ENCODE assay signal across 10 cellular contexts in the genomic region with DNA sequence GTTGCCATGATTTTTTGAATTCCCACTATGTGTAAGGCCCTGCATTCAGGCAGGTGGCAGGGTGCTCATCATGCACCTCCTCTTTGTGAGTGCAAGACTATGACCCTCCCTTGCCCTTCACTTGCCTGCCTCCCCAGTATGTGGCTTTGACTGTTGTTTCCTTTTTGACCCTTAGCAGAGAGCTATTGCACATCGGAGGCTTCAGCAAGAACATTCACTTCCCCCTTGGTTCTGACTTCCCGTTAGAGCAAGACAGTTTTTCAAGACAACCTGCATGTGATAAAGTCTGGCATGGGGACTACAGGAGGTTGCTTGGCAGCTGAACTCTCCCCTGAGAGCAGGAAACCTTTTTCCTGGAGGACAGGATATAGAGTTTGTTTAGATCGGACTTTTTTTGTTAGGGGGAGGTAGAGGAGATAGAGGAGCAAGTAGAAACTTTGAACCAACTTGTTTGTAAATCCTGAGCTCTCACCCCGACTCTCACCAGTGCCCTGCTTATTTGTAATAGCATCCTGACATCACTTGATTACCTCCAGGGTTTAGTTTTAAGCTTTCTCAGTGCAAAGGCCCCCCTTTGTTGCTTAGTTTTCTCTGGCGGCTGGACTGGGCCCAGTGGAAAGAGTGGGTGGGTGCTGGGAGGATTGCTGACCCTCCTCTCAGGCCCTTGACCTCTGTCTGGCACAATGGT. TPM values are rescaled to one million over a fixed set of nuclear protein-coding genes. Genes with fewer than 3 reads are reported as not detected.
A peak's percentile ranks its signal among the peaks of the same experiment; 100 is the strongest.
DNase-seq lines count a peak whose midpoint lies in the region; ATAC-seq and TF ChIP-seq lines count a peak whose summit lies in the region.
"Had no signal": no experiment of that assay in that cellular context is flagged by ENCODE, and none has a peak within 500 bp of the region (broad histone marks: within the 10 kb centered on the region; RNA-seq: fewer than 3 reads in every experiment).

No MANE protein-coding gene starts in this region.

- H3K9me3 ChIP-seq in cardiac muscle cell (ENCODE audit: low read depth) (no peaks in the 10 kb centered on the region), stomach (no peaks in the 10 kb centered on the region)

- 50 to 71% (median 65%) methylated on average over 5 of the region's 5 CpGs for WGBS in stomach, 5 donors

- H3K4me1 ChIP-seq in cardiac muscle cell (ENCODE audit: low read depth): no peaks in the 10 kb centered on the region
- H3K4me1 ChIP-seq in stomach: peaks cover 0 to 32% (median 6%) of the 10 kb centered on the region in 4 donors

- no peak for TF ChIP-seq POLR2A in stomach (IDR thresholded peaks at IDR 0.05)

- H3K36me3 ChIP-seq in cardiac muscle cell (peaks cover 17% of the 10 kb centered on the region), stomach (peaks cover 11 to 97% (median 92%) of the 10 kb centered on the region in 4 donors)

- peak overlapping the region; percentile 27 for H3K27ac Mint-ChIP-seq in activated CD8-positive, alpha-beta memory T cell treated with anti-CD3 and anti-CD28 coated beads, Interleukin-2, amount 10 ng/mL, durations not matched to agents 7 days and 5 days

- peak overlapping the region; percentile 66 for H3K27ac ChIP-seq in cardiac muscle cell
- peak overlapping the region in 3 of 5 donors; percentile 39 to 61 (median 51) for H3K27ac ChIP-seq in stomach

- H3K4me3 Mint-ChIP-seq in activated CD8-positive, alpha-beta memory T cell treated with anti-CD3 and anti-CD28 coated beads, Interleukin-2, amount 10 ng/mL, durations not matched to agents 7 days and 5 days: no peak overlapping the region

- DNase-seq in activated CD8-positive, alpha-beta memory T cell treated with anti-CD3 and anti-CD28 coated beads, Interleukin-2, amount 10 ng/mL, durations not matched to agents 7 days and 5 days: no peak
- DNase-seq in activated CD8-positive, alpha-beta memory T cell treated with anti-CD3 and anti-CD28 coated beads for 24 hours: no peak
- peak; percentile 23 for DNase-seq in OCI-M1 (lab: John Stamatoyannopoulos, UW)
- peak in 1 of 2 donors; percentile 25 for DNase-seq in cardiac muscle cell (ENCODE audit: low read depth in 1 of 2, low spot score in 1 of 2)
- DNase-seq in stomach: no peak
- no peak for DNase-seq in NCI-H526 treated with DMSO at 0.1 percent for 48 hours (lab: John Stamatoyannopoulos, UW)
- no peak for DNase-seq in effector CD4-positive, alpha-beta T cell
- DNase-seq: trophoblast cell had no signal

- H3K36me3 Mint-ChIP-seq in activated CD8-positive, alpha-beta memory T cell treated with anti-CD3 and anti-CD28 coated beads, Interleukin-2, amount 10 ng/mL, durations not matched to agents 7 days and 5 days: peaks cover 17% of the 10 kb centered on the region

- H3K4me3 ChIP-seq in cardiac muscle cell (no peak overlapping the region), stomach (no peak overlapping the region)
- H3K4me3 ChIP-seq: dorsolateral prefrontal cortex had no signal

- peaks cover 13% of the 10 kb centered on the region for H3K4me1 Mint-ChIP-seq in activated CD8-positive, alpha-beta memory T cell treated with anti-CD3 and anti-CD28 coated beads, Interleukin-2, amount 10 ng/mL, durations not matched to agents 7 days and 5 days

- H3K9me3 Mint-ChIP-seq in activated CD8-positive, alpha-beta memory T cell treated with anti-CD3 and anti-CD28 coated beads, Interleukin-2, amount 10 ng/mL, durations not matched to agents 7 days and 5 days (ENCODE audit: low read depth): no peaks in the 10 kb centered on the region

- TF ChIP-seq CTCF in cardiac muscle cell (IDR thresholded peaks at IDR 0.05; ENCODE audit: low read depth, low read length): no peak
- no peak for TF ChIP-seq CTCF in stomach (IDR thresholded peaks at IDR 0.05)

- no peaks in the 10 kb centered on the region for H3K27me3 Mint-ChIP-seq in activated CD8-positive, alpha-beta memory T cell treated with anti-CD3 and anti-CD28 coated beads, Interleukin-2, amount 10 ng/mL, durations not matched to agents 7 days and 5 days

- ATAC-seq in activated CD8-positive, alpha-beta memory T cell treated with anti-CD3 and anti-CD28 coated beads, Interleukin-2, amount 10 ng/mL, durations not matched to agents 7 days and 5 days: no peak
- no peak for ATAC-seq in GM19324 (IDR thresholded peaks at IDR 0.05; ENCODE audit: low FRiP score, unreplicated experiment)

- no peak for TF ChIP-seq EP300 in stomach (IDR thresholded peaks at IDR 0.05)

- intact Hi-C loops in stomach (cut with DNase I; ENCODE audit: low total_unique reads): no loop called here

- CTCF ChIA-PET in activated CD8-positive, alpha-beta memory T cell treated with anti-CD3 and anti-CD28 coated beads, Interleukin-2, amount 10 ng/mL, durations not matched to agents 7 days and 5 days (lab: Charles Lee): interaction anchor here (0.7 to 1.8 kb wide), 7 partner anchors 13 to 1066 kb away, joined by 3 to 4 read pairs (median 3); no protein-coding TSS in a partner anchor

- H3K27me3 ChIP-seq in cardiac muscle cell (no peaks in the 10 kb centered on the region), stomach (no peaks in the 10 kb centered on the region)
- H3K27me3 ChIP-seq: dorsolateral prefrontal cortex had no signal

RNA-seq across cellular contexts. Expression of gene LIMD2, which starts 34.3 kb away (rescaled TPM):
- total RNA-seq in activated CD8-positive, alpha-beta memory T cell treated with anti-CD3 and anti-CD28 coated beads, Interleukin-2, amount 10 ng/mL, durations not matched to agents 7 days and 5 days: 100 to 1,000 TPM; 303 to 356 TPM
- total RNA-seq in cardiac muscle cell (58.8 and 76.3 TPM in 2 replicates), stomach (10 to 100 TPM in 2 of 5 donors, 1 to 10 TPM in 3; 4.9 to 27.2 (median 9.6) TPM)
- polyA plus RNA-seq in cardiac muscle cell (58.6 and 74.1 TPM in 2 replicates), stomach (10 to 100 TPM; 12.0 to 21.0 (median 20.2) TPM)

RNA-seq across cellular contexts. Expression of gene MAP3K3, which starts 43.5 kb away (rescaled TPM):
- 10 to 100 TPM; 29.0 to 36.5 TPM for total RNA-seq in activated CD8-positive, alpha-beta memory T cell treated with anti-CD3 and anti-CD28 coated beads, Interleukin-2, amount 10 ng/mL, durations not matched to agents 7 days and 5 days
- total RNA-seq in cardiac muscle cell: 28.1 and 31.1 TPM in 2 replicates
- polyA plus RNA-seq in cardiac muscle cell: 26.5 and 31.9 TPM in 2 replicates
- 10 to 100 TPM; 13.4 to 99.5 (median 28.5) TPM for total RNA-seq in stomach
- polyA plus RNA-seq in stomach: 10 to 100 TPM in 2 of 3 donors, 1 to 10 TPM in 1; 9.3 to 16.9 (median 10.7) TPM
